Comparison of ENCODE assay signal across 7 cellular contexts in genomic region chr4:169070071-169070894, GRCh38.
DNase-seq lines count a peak whose midpoint lies in the region; ATAC-seq and TF ChIP-seq lines count a peak whose summit lies in the region.

No MANE protein-coding gene starts in this region.

- H3K4me1 ChIP-seq in iPS DF 6.9 (ENCODE audit: control insufficient read depth, insufficient read depth, low read length) (peaks cover 7% of the 10 kb centered on the region), testis (no peaks in the 10 kb centered on the region)

- no CpG with 5 or more reads among the region's 16 CpGs for WGBS in iPS DF 6.9 (ENCODE audit: insufficient coverage, insufficient read length)
- whole genome bisulfite sequencing in testis, 2 donors, result 44 to 48% methylated on average over 16 of the region's 16 CpGs

- no peak overlapping the region for H3K4me3 ChIP-seq in iPS DF 6.9 (ENCODE audit: low read length)
- no peak overlapping the region for H3K4me3 ChIP-seq in testis

- no peak for TF ChIP-seq CTCF in testis (IDR thresholded peaks at IDR 0.05)

- ATAC-seq in HG02588 (IDR thresholded peaks at IDR 0.05; ENCODE audit: unreplicated experiment) (no peak), HG03097 (IDR thresholded peaks at IDR 0.05; ENCODE audit: low FRiP score, unreplicated experiment) (no peak)

- H3K36me3 ChIP-seq in iPS DF 6.9 (ENCODE audit: control insufficient read depth, insufficient read depth, low read length) (no peaks in the 10 kb centered on the region), testis (ENCODE audit: low read depth, missing control alignments) (no peaks in the 10 kb centered on the region)

- intact Hi-C loops in testis (cut with DNase I; ENCODE audit: low total_unique reads), result no loop called here

- TF ChIP-seq POLR2A in testis (IDR thresholded peaks at IDR 0.05), result no peak

- no peaks in the 10 kb centered on the region for H3K9me3 ChIP-seq in iPS DF 6.9 (ENCODE audit: control insufficient read depth, insufficient read depth, low read length)
- H3K9me3 ChIP-seq in testis, result no peaks in the 10 kb centered on the region

- H3K27ac ChIP-seq in iPS DF 6.9 (ENCODE audit: low read length) (no peak overlapping the region), testis (peak overlapping the region in 1 of 2 donors; percentile 53)

- no peaks in the 10 kb centered on the region for H3K27me3 ChIP-seq in iPS DF 6.9 (ENCODE audit: control insufficient read depth, insufficient read depth, low read length)
- no peaks in the 10 kb centered on the region for H3K27me3 ChIP-seq in testis

- DNase-seq in HT1080 (ENCODE audit: low read depth) (peak; percentile 81), SK-N-DZ (ENCODE audit: low spot score) (peak; percentile 38), iPS DF 6.9 (ENCODE audit: low read depth, low spot score) (peak; percentile 55), testis (peak; percentile 58), CD1c-positive myeloid dendritic cell (ENCODE audit: extremely low spot score) (no peak)
